Comparison of ENCODE assay signal across 21 cellular contexts in genomic region chr18:24840640-24841039, GRCh38.
"Had no signal": no experiment of that assay in that cellular context is flagged by ENCODE, and none has a peak within 500 bp of the region (broad histone marks: within the 10 kb centered on the region; RNA-seq: fewer than 3 reads in every experiment).

No MANE protein-coding gene starts in this region.

- H3K4me3 Mint-ChIP-seq: immature natural killer cell, memory B cell, mesothelial cell of epicardium, nephron had no signal

- H3K4me1 Mint-ChIP-seq: immature natural killer cell, memory B cell had no signal

- ATAC-seq: foreskin keratinocyte; left lung; lower lobe of right lung; stimulated activated naive CD8-positive, alpha-beta T cell treated with anti-CD3 and anti-CD28 coated beads, Interleukin-15, Interleukin-2, amounts not matched to agents 100 U/mL and 50 U/mL, for 24 hours had no signal

- H3K4me3 ChIP-seq: colonic mucosa, left lung, lower lobe of right lung, right atrium auricular region, suprapubic skin, thyroid gland, upper lobe of left lung, vagina had no signal

- H3K27me3 ChIP-seq: colonic mucosa, foreskin keratinocyte, left lung, right atrium auricular region, suprapubic skin, thyroid gland, upper lobe of left lung, vagina had no signal

- H3K9me3 ChIP-seq: colonic mucosa, left lung, lower lobe of right lung, right atrium auricular region, suprapubic skin, thyroid gland, upper lobe of left lung, vagina had no signal

- H3K9me3 Mint-ChIP-seq: immature natural killer cell, mesothelial cell of epicardium, nephron had no signal

- FAIRE-seq: endothelial cell of umbilical vein, keratinocyte, small intestine had no signal

- H3K4me1 ChIP-seq: colonic mucosa, foreskin keratinocyte, left lung, lower lobe of right lung, right atrium auricular region, suprapubic skin, thyroid gland, upper lobe of left lung, vagina had no signal

- DNase-seq: colonic mucosa; dermis blood vessel endothelial cell; erythroblast; foreskin keratinocyte; immature natural killer cell; left lung; lower lobe of right lung; posterior cingulate gyrus; small intestine; stimulated activated CD4-positive, alpha-beta T cell treated with anti-CD3 and anti-CD28 coated beads, Interleukin-2, amount 100 ng/mL, for 48 hours; stimulated activated naive CD8-positive, alpha-beta T cell treated with anti-CD3 and anti-CD28 coated beads, Interleukin-15, Interleukin-2, amounts not matched to agents 100 U/mL and 50 U/mL, for 24 hours; thyroid gland; upper lobe of left lung had no signal

- H3K27ac ChIP-seq: colonic mucosa, foreskin keratinocyte, left lung, lower lobe of right lung, right atrium auricular region, suprapubic skin, thyroid gland, upper lobe of left lung, vagina had no signal

- H3K36me3 ChIP-seq: colonic mucosa, left lung, lower lobe of right lung, right atrium auricular region, suprapubic skin, thyroid gland, upper lobe of left lung, vagina had no signal

- H3K27ac Mint-ChIP-seq: immature natural killer cell, memory B cell, mesothelial cell of epicardium, nephron had no signal

- H3K36me3 Mint-ChIP-seq: immature natural killer cell, memory B cell, mesothelial cell of epicardium had no signal
